ENCODE assay signal across 20 cellular contexts in the genomic region with DNA sequence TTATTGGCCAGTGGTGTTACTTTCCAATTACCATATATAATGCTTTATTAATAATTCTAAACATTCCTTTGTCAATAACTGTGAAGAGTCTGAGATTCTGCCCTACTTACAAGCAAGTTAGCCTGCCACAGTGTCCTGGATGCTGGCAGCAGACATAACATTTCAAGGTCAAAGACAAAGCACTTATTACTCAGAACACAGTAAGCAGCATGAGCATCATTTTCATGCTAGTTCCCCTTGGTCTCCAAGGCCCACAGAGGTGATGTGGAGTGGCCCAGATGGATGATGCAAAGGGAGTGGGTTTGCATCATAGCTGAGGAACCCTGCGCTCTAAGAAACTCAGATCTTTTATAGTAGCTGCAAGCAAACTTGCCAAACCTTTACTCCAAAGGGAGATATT.
"Had no signal": no experiment of that assay in that cellular context is flagged by ENCODE, and none has a peak within 500 bp of the region (broad histone marks: within the 10 kb centered on the region; RNA-seq: fewer than 3 reads in every experiment).

No MANE protein-coding gene starts in this region.

- H3K4me3 Mint-ChIP-seq: immature natural killer cell; memory B cell; mesothelial cell of epicardium; natural killer cell; neural crest cell; stimulated activated memory B cell treated with anti-CD40 and anti-IgM and Interleukin-4, amounts not matched to agents 10 μg/mL and 1 μg/mL and 100 μg/mL, for 72 hours; stimulated activated naive CD8-positive, alpha-beta T cell treated with anti-CD3 and anti-CD28 coated beads, Interleukin-15, Interleukin-2, amounts not matched to agents 100 ng/mL and 50 ng/mL, for 24 hours had no signal

- H3K27me3 Mint-ChIP-seq: memory B cell; stimulated activated memory B cell treated with anti-CD40 and anti-IgM and Interleukin-4, amounts not matched to agents 10 μg/mL and 1 μg/mL and 100 μg/mL, for 72 hours; stimulated activated naive CD8-positive, alpha-beta T cell treated with anti-CD3 and anti-CD28 coated beads, Interleukin-15, Interleukin-2, amounts not matched to agents 100 ng/mL and 50 ng/mL, for 24 hours had no signal

- H3K9me3 Mint-ChIP-seq: immature natural killer cell, natural killer cell had no signal

- DNase-seq: cortex of kidney; effector memory CD4-positive, alpha-beta T cell; immature natural killer cell; kidney; left cardiac atrium; left ventricle myocardium inferior; lower lobe of right lung; natural killer cell; spleen; stimulated activated CD4-positive, alpha-beta T cell treated with anti-CD3 and anti-CD28 coated beads, Interleukin-15, amount 100 ng/mL, for 24 hours; stimulated activated CD4-positive, alpha-beta T cell treated with anti-CD3 and anti-CD28 coated beads, Interleukin-1b, Interleukin-23, amount 100 ng/mL, for 48 hours; stimulated activated CD4-positive, alpha-beta T cell treated with anti-CD3 and anti-CD28 coated beads, Interleukin-4, amount 100 ng/mL, for 24 hours; upper lobe of right lung had no signal

- H3K27ac Mint-ChIP-seq: immature natural killer cell; memory B cell; mesothelial cell of epicardium; natural killer cell; stimulated activated memory B cell treated with anti-CD40 and anti-IgM and Interleukin-4, amounts not matched to agents 10 μg/mL and 1 μg/mL and 100 μg/mL, for 72 hours; stimulated activated naive CD8-positive, alpha-beta T cell treated with anti-CD3 and anti-CD28 coated beads, Interleukin-15, Interleukin-2, amounts not matched to agents 100 ng/mL and 50 ng/mL, for 24 hours had no signal

- H3K4me1 Mint-ChIP-seq: immature natural killer cell; mesothelial cell of epicardium; natural killer cell; neural crest cell; stimulated activated memory B cell treated with anti-CD40 and anti-IgM and Interleukin-4, amounts not matched to agents 10 μg/mL and 1 μg/mL and 100 μg/mL, for 72 hours had no signal

- ATAC-seq: esophagus mucosa; left cardiac atrium; lower lobe of right lung; natural killer cell; right cardiac atrium; stimulated activated memory B cell treated with anti-CD40 and anti-IgM and Interleukin-4, amounts not matched to agents 10 μg/mL and 1 μg/mL and 100 μg/mL, for 72 hours; upper lobe of right lung had no signal
